ENCODE assay signal across 8 cellular contexts in genomic region chr10:60140681-60141632, GRCh38.
DNase-seq lines count a peak whose midpoint lies in the region; FAIRE-seq and TF ChIP-seq lines count a peak whose summit lies in the region.
"Had no signal": no experiment of that assay in that cellular context is flagged by ENCODE, and none has a peak within 500 bp of the region (broad histone marks: within the 10 kb centered on the region; RNA-seq: fewer than 3 reads in every experiment).

No MANE protein-coding gene starts in this region.

- intact Hi-C loops in kidney (cut with DNase I): no loop called here
- intact Hi-C loops in transverse colon (cut with DNase I; ENCODE audit: low total_unique reads): no loop called here
- intact Hi-C loops in posterior vena cava (cut with DNase I): no loop called here

- H3K4me3 ChIP-seq in astrocyte of the cerebellum (ENCODE audit: low read depth, low read length) (peak overlapping the region; percentile 17), kidney (ENCODE audit: low read length in 2 of 2) (peak overlapping the region; percentile 45 to 77), transverse colon (peak overlapping the region in 2 of 4 donors; percentile 7 to 42)

- no peaks in the 10 kb centered on the region for H3K9me3 ChIP-seq in kidney (ENCODE audit: control insufficient read depth in 1 of 2, low read length in 2 of 2)
- H3K9me3 ChIP-seq in transverse colon: no peaks in the 10 kb centered on the region

- TF ChIP-seq POLR2A in transverse colon (IDR thresholded peaks at IDR 0.05): peak; percentile 60

- in situ Hi-C loops in astrocyte of the cerebellum (cut with HindIII; ENCODE audit: low sequenced_read_pairs) (no loop called here), transverse colon (cut with MboI; ENCODE audit: low pct_ligation_motif_present in 1 of 4, low pct_unique_long_range_greater_than_20kb in 1 of 4, low sequenced_read_pairs in 3 of 4) (no loop called here)

- DNase-seq in NCI-H1105 treated with DMSO at 0.1 percent for 48 hours (lab: John Stamatoyannopoulos, UW) (peak; percentile 72), astrocyte of the cerebellum (ENCODE audit: low read depth) (no peak), kidney (no peak), transverse colon (peak; percentile 70), NCI-H524 treated with DMSO at 0.1 percent for 48 hours (lab: John Stamatoyannopoulos, UW) (no peak), 8988T (no peak), posterior vena cava (ENCODE audit: low spot score) (no peak)
- DNase-seq: naive B cell had no signal

- FAIRE-seq in kidney (lab: Jason Lieb, UNC): no peak

- no peak for TF ChIP-seq EP300 in transverse colon (IDR thresholded peaks at IDR 0.05; ENCODE audit: low read depth)

- H3K4me1 ChIP-seq in kidney (ENCODE audit: control insufficient read depth in 1 of 2, insufficient read depth in 1 of 2, low read depth in 1 of 2, low read length in 2 of 2) (peaks cover 12 to 23% of the 10 kb centered on the region in 2 donors), transverse colon (peaks cover 3 to 56% (median 18%) of the 10 kb centered on the region in 4 donors)

- peak overlapping the region in 1 of 2 donors; percentile 71 for H3K9ac ChIP-seq in kidney (ENCODE audit: low read length in 2 of 2)

- WGBS in transverse colon (ENCODE audit: low coverage in 1 of 2), 2 donors: 33 to 56% methylated on average over 9 to 11 of the region's 11 CpGs

- no peak for TF ChIP-seq CTCF in astrocyte of the cerebellum (IDR thresholded peaks at IDR 0.05; ENCODE audit: low read depth, low read length, missing control alignments)
- no peak for TF ChIP-seq CTCF in kidney (IDR thresholded peaks at IDR 0.05; ENCODE audit: borderline replicate concordance, extremely low read depth, insufficient read depth)
- no peak for TF ChIP-seq CTCF in transverse colon (IDR thresholded peaks at IDR 0.05)

- H3K27me3 ChIP-seq in transverse colon: no peaks in the 10 kb centered on the region

- H3K36me3 ChIP-seq in kidney (ENCODE audit: control insufficient read depth in 1 of 2, insufficient read depth in 2 of 2, low read length in 2 of 2) (no peaks in the 10 kb centered on the region), transverse colon (no peaks in the 10 kb centered on the region)

- H3K27ac ChIP-seq in kidney (ENCODE audit: low read depth in 2 of 2, low read length in 2 of 2) (peak overlapping the region; percentile 64 to 83), transverse colon (peak overlapping the region; percentile 74 to 90 (median 87))

Comparison
In these comparisons a context has a peak if more than half of its experiments do, and no peak if none do; other contexts are left out.
1. DNase-seq: peak in NCI-H1105 treated with DMSO at 0.1 percent for 48 hours (single experiment) and transverse colon (single experiment); none in astrocyte of the cerebellum (single experiment), kidney (single experiment), NCI-H524 treated with DMSO at 0.1 percent for 48 hours (single experiment), 8988T (single experiment) and posterior vena cava (single experiment).